In the genomic region with DNA sequence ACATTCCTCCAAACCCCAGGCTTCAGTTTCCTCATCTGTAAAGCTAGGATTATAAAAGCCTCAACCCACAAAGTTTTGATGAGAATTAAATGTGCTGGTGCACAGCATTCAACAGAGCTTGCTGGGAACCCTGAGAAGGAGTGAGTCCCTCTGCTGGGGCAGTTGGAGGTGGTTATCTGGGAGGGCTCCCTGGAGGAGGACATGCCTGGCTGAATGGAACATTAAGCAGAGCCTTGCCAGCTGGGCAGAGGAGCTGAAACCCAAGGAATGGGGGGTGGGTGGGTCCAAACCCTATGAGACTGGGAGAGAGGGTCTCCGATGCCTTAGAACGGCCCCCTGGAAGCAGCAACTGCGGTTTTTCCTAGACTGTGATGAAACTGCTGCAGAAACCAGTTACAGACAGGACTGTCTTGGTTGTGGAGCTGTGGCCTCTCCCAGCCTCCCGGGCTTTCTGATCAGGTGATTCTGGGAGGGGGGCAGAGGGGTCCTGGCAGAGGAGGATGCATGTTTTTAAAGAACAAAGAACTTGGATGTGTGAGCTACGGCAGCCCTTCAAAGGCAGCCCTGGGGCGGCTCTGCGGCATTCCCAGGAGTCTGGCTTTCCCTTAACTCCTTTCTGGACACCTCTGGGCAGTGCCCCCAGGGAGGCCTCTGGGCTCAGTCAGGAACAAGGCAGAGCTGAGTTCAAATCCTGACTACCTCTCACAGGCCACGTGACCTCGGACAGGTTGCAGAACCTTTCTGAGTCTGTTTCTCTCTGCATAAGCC, we compare ENCODE assay signal across 30 cellular contexts. TPM values are rescaled to one million over a fixed set of nuclear protein-coding genes. Genes with fewer than 3 reads are reported as not detected.
"Had no signal": no experiment of that assay in that cellular context is flagged by ENCODE, and none has a peak within 500 bp of the region (broad histone marks: within the 10 kb centered on the region; RNA-seq: fewer than 3 reads in every experiment).

No MANE protein-coding gene starts in this region.

- H3K4me1 ChIP-seq: psoas muscle, transverse colon had no signal

- H3K36me3 ChIP-seq: heart left ventricle, neutrophil, thoracic aorta, transverse colon had no signal

- H3K9me3 ChIP-seq: heart left ventricle, neutrophil, psoas muscle, thoracic aorta, transverse colon had no signal

- H3K27ac ChIP-seq: heart left ventricle, neutrophil, psoas muscle, thoracic aorta, transverse colon had no signal

- H3K4me3 ChIP-seq: heart left ventricle, lung, psoas muscle, thoracic aorta, transverse colon had no signal

- DNase-seq: cortex of kidney; effector memory CD4-positive, alpha-beta T cell; heart left ventricle; mesenchymal stem cell; naive thymus-derived CD4-positive, alpha-beta T cell; nephron progenitor cell; psoas muscle; retina; stimulated activated CD4-positive, alpha-beta T cell treated with anti-CD3 and anti-CD28 coated beads, Interleukin-2, amount 100 ng/mL, for 24 hours; stimulated activated CD4-positive, alpha-beta T cell treated with anti-CD3 and anti-CD28 coated beads, Interleukin-4, amount 100 ng/mL, for 4 hours; stimulated activated naive B cell treated with anti-CD40 and anti-IgM and Interleukin-4, amounts not matched to agents 10 μg/mL and 1 μg/mL and 100 μg/mL, for 72 hours; stimulated activated naive CD8-positive, alpha-beta T cell treated with anti-CD3 and anti-CD28 coated beads, Interleukin-15, amount 100 ng/mL, for 72 hours; transverse colon had no signal

- ATAC-seq: esophagus mucosa; naive thymus-derived CD4-positive, alpha-beta T cell; psoas muscle; sciatic nerve; stimulated activated naive B cell treated with anti-CD40 and anti-IgM and Interleukin-4, amounts not matched to agents 10 μg/mL and 1 μg/mL and 100 μg/mL, for 72 hours; stimulated activated naive CD8-positive, alpha-beta T cell treated with anti-CD3 and anti-CD28 coated beads, Interleukin-15, amount 100 ng/mL, for 72 hours had no signal

- FAIRE-seq: endometrium, frontal cortex, keratinocyte had no signal

RNA-seq across cellular contexts. Expression of gene FIBCD1, which starts 20.8 kb away (rescaled TPM):
- total RNA-seq: glomerular endothelial cell; mononuclear cell; naive thymus-derived CD4-positive, alpha-beta T cell; psoas muscle; sciatic nerve; skeletal muscle tissue; thoracic aorta had no signal
- polyA plus RNA-seq: naive thymus-derived CD4-positive, alpha-beta T cell had no signal

RNA-seq across cellular contexts. Expression of gene QRFP, which starts 21.7 kb away (rescaled TPM):
- total RNA-seq: dorsolateral prefrontal cortex; esophagus mucosa; fibroblast of lung; glomerular endothelial cell; heart left ventricle; left ventricle myocardium superior; lung; mononuclear cell; naive thymus-derived CD4-positive, alpha-beta T cell; osteoblast; psoas muscle; sciatic nerve; skeletal muscle tissue; subcutaneous adipose tissue; thoracic aorta; transverse colon; urinary bladder had no signal
- polyA plus RNA-seq: fibroblast of lung; heart left ventricle; keratinocyte; naive thymus-derived CD4-positive, alpha-beta T cell had no signal
